7 cellular contexts compared by ENCODE assay signal in genomic region chr12:104063712-104064030, GRCh38. TPM values are rescaled to one million over a fixed set of nuclear protein-coding genes. Genes with fewer than 3 reads are reported as not detected.
DNase-seq lines count a peak whose midpoint lies in the region; ATAC-seq, FAIRE-seq and TF ChIP-seq lines count a peak whose summit lies in the region.

No MANE protein-coding gene starts in this region.

- H3K27ac ChIP-seq in K562 (ENCODE audit: extremely low read depth, low read depth, low read length) (peak overlapping the region; percentile 33; the same call in 2 of the 3 replicates), substantia nigra (ENCODE audit: low read depth, low read length, poor library complexity, severe bottlenecking) (peak overlapping the region; percentile 85)

- TF ChIP-seq EP300 in K562 (IDR thresholded peaks at IDR 0.05; ENCODE audit: low read length): no peak

- WGBS in K562 (ENCODE audit: insufficient coverage, low coverage, missing lambda C conversion rate): 1% methylated on average over 6 of the region's 7 CpGs

- peak overlapping the region; percentile 83 for H3K4me2 ChIP-seq in K562 (ENCODE audit: insufficient read depth, low read length)

- no peak for TF ChIP-seq RAD21 in K562 (CRISPR knock-in tag; conservative IDR thresholded peaks at IDR 0.05 in 1 of 2, IDR thresholded peaks at IDR 0.05 in 1 of 2)

- no peaks in the 10 kb centered on the region for H3K9me1 ChIP-seq in K562 (ENCODE audit: control insufficient read depth, insufficient read depth, low read length)

- H3K9ac ChIP-seq in K562 (ENCODE audit: insufficient read depth in 1 of 2, low read depth in 2 of 2, low read length in 2 of 2): peak overlapping the region; percentile 68 to 90

- no TSS peak for BruUV-seq in K562 (replicated peaks; lab: Mats Ljungman, UMichigan)

- peak overlapping the region; percentile 93 for H3K4me3 ChIP-seq in Jurkat, Clone E6-1 (ENCODE audit: low read length)
- H3K4me3 ChIP-seq in K562: peak overlapping the region; percentile 99

- H3K9me3 ChIP-seq in K562 (replicated peaks; ENCODE audit: control insufficient read depth, insufficient read depth, low read depth, low read length): no peaks in the 10 kb centered on the region

- in situ Hi-C loops in K562 (cut with MboI): no loop called here

- no peak for DNase-seq in Jurkat, Clone E6-1 (ENCODE audit: low read depth, low spot score)
- DNase-seq in K562 (ENCODE audit: extremely low read depth in 1 of 4, low spot score in 3 of 4): peak in 1 of 4 experiments; percentile 16
- no peak for DNase-seq in left colon
- DNase-seq in substantia nigra (lab: John Stamatoyannopoulos, UW): peak in 2 of 49 donors; percentile 15 to 22
- DNase-seq in NCI-H1436 treated with DMSO at 0.1 percent for 48 hours (lab: John Stamatoyannopoulos, UW): no peak

- TF ChIP-seq POLR2A in GM18505 (IDR thresholded peaks at IDR 0.05; ENCODE audit: borderline replicate concordance, extremely low read depth, insufficient read depth, insufficient read length) (peak; percentile 7), K562 (conservative IDR thresholded peaks at IDR 0.05) (no peak)

- H3K4me1 ChIP-seq in K562 (replicated peaks in 1 of 2; ENCODE audit: control insufficient read depth in 2 of 2, insufficient read depth in 2 of 2, low read length in 2 of 2): peaks cover 5 to 15% of the 10 kb centered on the region in 2 experiments; a peak in 3 of 5 replicates

- H3K36me3 ChIP-seq in K562 (ENCODE audit: control insufficient read depth, insufficient read depth, low read length): peaks cover 7% of the 10 kb centered on the region; the same call in 1 of the 3 replicates

- peaks cover 11% of the 10 kb centered on the region; the same call in 2 of the 3 replicates for H3K79me2 ChIP-seq in K562 (ENCODE audit: control insufficient read depth, insufficient read depth, low read length)

- POLR2A ChIA-PET in K562 (lab: Yijun Ruan, JAX): interaction anchor here (0.6 to 0.7 kb wide), 3 partner anchors 45 to 228 kb away, joined by 3 read pairs; no protein-coding TSS in a partner anchor

- intact Hi-C loops in K562 (cut with micrococcal nuclease): loop anchor here (2.0 kb wide), 1 partner anchor 45 kb away; no protein-coding TSS in a partner anchor
- intact Hi-C loops in left colon (cut with DNase I, micrococcal nuclease): loop anchor here in 1 of 2 donors (10.0 kb wide), 1 partner anchor 99 kb away; the partner anchor contains the start of gene TDG

- CTCF ChIA-PET in K562 (lab: Yijun Ruan, JAX; ENCODE audit: low intra/inter-chr PET ratio): no interaction called here

- peak overlapping the region; percentile 99 for H2AFZ ChIP-seq in K562 (ENCODE audit: low read depth, low read length)

- TF ChIP-seq CTCF in K562 (IDR thresholded peaks at IDR 0.05 in 2 of 3, conservative IDR thresholded peaks at IDR 0.05 in 1 of 3; ENCODE audit: insufficient read depth in 2 of 3, low read depth in 1 of 3, low read length in 3 of 3): no peak

- no peaks in the 10 kb centered on the region for H4K20me1 ChIP-seq in K562 (replicated peaks; ENCODE audit: control insufficient read depth, insufficient read depth, low read length)

- peak; percentile 20 for ATAC-seq in GM18505 (IDR thresholded peaks at IDR 0.05; ENCODE audit: unreplicated experiment)
- peak; percentile 28 for ATAC-seq in GM21717 (IDR thresholded peaks at IDR 0.05; ENCODE audit: unreplicated experiment)
- ATAC-seq in K562: peak; percentile 4
- peak; percentile 27 for ATAC-seq in left colon

- peaks cover 5 to 8% of the 10 kb centered on the region in 2 experiments; a peak in 2 of 5 replicates for H3K27me3 ChIP-seq in K562 (ENCODE audit: control insufficient read depth in 2 of 2, insufficient read depth in 2 of 2, low read length in 2 of 2)

- no peak for FAIRE-seq in K562 (lab: Jason Lieb, UNC)

TF ChIP-seq in K562, 482 proteins besides CTCF, POLR2A, EP300 and RAD21 (continues in another document):
- TF ChIP-seq FOXO4 (CRISPR knock-in tag; IDR thresholded peaks at IDR 0.05) (no peak), KLF10 (CRISPR knock-in tag; IDR thresholded peaks at IDR 0.05) (no peak), FOXM1 (IDR thresholded peaks at IDR 0.05; ENCODE audit: low read depth) (no peak), FOXM1 (CRISPR knock-in tag; IDR thresholded peaks at IDR 0.05; ENCODE audit: low read depth) (no peak)

RNA-seq across cellular contexts. Expression of gene HCFC2, which starts 0.7 kb away (rescaled TPM):
- 7.1 TPM for polyA plus RNA-seq in Jurkat, Clone E6-1 (2012; ENCODE audit: insufficient read depth, insufficient read length)
- 8.2 and 19.6 TPM in 2 replicates for total RNA-seq in K562 (2011; cell fraction: chromatin; rRNA removed; ENCODE audit: low replicate concordance)
- total RNA-seq in K562 (2011; cell fraction: nucleolus; rRNA removed): 4.3 and 6.1 TPM in 2 replicates
- total RNA-seq in K562 (2011; cell fraction: nucleoplasm; rRNA removed): 5.7 and 8.1 TPM in 2 replicates
- 2.8 and 3.8 TPM in 2 replicates for total RNA-seq in K562 (2014; rRNA removed)
- total RNA-seq in K562 (2014; rRNA removed; fragmentation: Illumina TruSeq; extraction: Trizol): 4.4 and 6.0 TPM in 2 replicates
- 5.2 and 6.5 TPM in 2 replicates for total RNA-seq in K562 (2015; rRNA removed; fragmentation: Illumina TruSeq; extraction: Trizol)
- 3.8 and 4.0 TPM in 2 replicates for total RNA-seq in K562 (2021)
- 4.0 and 5.8 TPM in 2 replicates for polyA plus RNA-seq in K562 (2011; rRNA removed)
- polyA plus RNA-seq in K562 (2011; cell fraction: cytosol; rRNA removed): 1.6 and 1.7 TPM in 2 replicates
- 4.7 and 5.7 TPM in 2 replicates for polyA plus RNA-seq in K562 (2011; cell fraction: nucleus; rRNA removed)
- 2.5 and 2.9 TPM in 2 replicates for polyA plus RNA-seq in K562 (2012)
- polyA plus RNA-seq in K562 (2014; fragmentation: Illumina TruSeq; extraction: Trizol): 3.1 and 3.8 TPM in 2 replicates
- 1 to 10 TPM; 1.2 to 1.6 TPM for polyA plus RNA-seq in K562 (2014; fragmentation: Nextera tagmentation; extraction: Ambion mirVana)
- polyA plus RNA-seq in K562 (2014; rRNA removed): 2.5 and 5.7 TPM in 2 replicates
- 8.2 and 8.4 TPM in 2 replicates for polyA minus RNA-seq in K562 (2011; rRNA and poly(A)+ RNA removed)
- 2.1 and 3.3 TPM in 2 replicates for polyA minus RNA-seq in K562 (2011; cell fraction: cytosol; rRNA and poly(A)+ RNA removed)
- polyA minus RNA-seq in K562 (2011; cell fraction: nucleus; rRNA and poly(A)+ RNA removed): 4.7 and 6.9 TPM in 2 replicates
- 10 to 100 TPM; 10.7 to 14.0 TPM for total RNA-seq in left colon

RNA-seq across cellular contexts. Expression of gene GLT8D2, which starts 13.7 kb away (rescaled TPM):
- polyA plus RNA-seq in Jurkat, Clone E6-1 (2012; ENCODE audit: insufficient read depth, insufficient read length): not detected
- 0.19 TPM in 1 of 2 replicates, not detected in the other for total RNA-seq in K562 (2011; cell fraction: chromatin; rRNA removed; ENCODE audit: low replicate concordance)
- total RNA-seq in K562 (2011; cell fraction: nucleolus; rRNA removed): not detected in 2 replicates
- not detected in 2 replicates for total RNA-seq in K562 (2011; cell fraction: nucleoplasm; rRNA removed)
- total RNA-seq in K562 (2014; rRNA removed): 0.18 TPM in 1 of 2 replicates, not detected in the other
- total RNA-seq in K562 (2014; rRNA removed; fragmentation: Illumina TruSeq; extraction: Trizol): not detected in 2 replicates
- not detected in 2 replicates for total RNA-seq in K562 (2015; rRNA removed; fragmentation: Illumina TruSeq; extraction: Trizol)
- not detected in 2 replicates for total RNA-seq in K562 (2021)
- not detected in 2 replicates for polyA plus RNA-seq in K562 (2011; rRNA removed)
- polyA plus RNA-seq in K562 (2011; cell fraction: cytosol; rRNA removed): not detected in 2 replicates
- not detected in 2 replicates for polyA plus RNA-seq in K562 (2011; cell fraction: nucleus; rRNA removed)
- 0.18 and 0.28 TPM in 2 replicates for polyA plus RNA-seq in K562 (2012)
- polyA plus RNA-seq in K562 (2014; fragmentation: Illumina TruSeq; extraction: Trizol): not detected in 2 replicates
- polyA plus RNA-seq in K562 (2014; fragmentation: Nextera tagmentation; extraction: Ambion mirVana): under 1 TPM; 0.18 to 0.27 TPM
- polyA plus RNA-seq in K562 (2014; rRNA removed): 0.12 TPM in 1 of 2 replicates, not detected in the other
- polyA minus RNA-seq in K562 (2011; rRNA and poly(A)+ RNA removed): not detected in 2 replicates
- polyA minus RNA-seq in K562 (2011; cell fraction: cytosol; rRNA and poly(A)+ RNA removed): not detected in 2 replicates
- not detected in 2 replicates for polyA minus RNA-seq in K562 (2011; cell fraction: nucleus; rRNA and poly(A)+ RNA removed)
- 1 to 10 TPM; 1.9 to 5.0 TPM for total RNA-seq in left colon
